In the genomic region with DNA sequence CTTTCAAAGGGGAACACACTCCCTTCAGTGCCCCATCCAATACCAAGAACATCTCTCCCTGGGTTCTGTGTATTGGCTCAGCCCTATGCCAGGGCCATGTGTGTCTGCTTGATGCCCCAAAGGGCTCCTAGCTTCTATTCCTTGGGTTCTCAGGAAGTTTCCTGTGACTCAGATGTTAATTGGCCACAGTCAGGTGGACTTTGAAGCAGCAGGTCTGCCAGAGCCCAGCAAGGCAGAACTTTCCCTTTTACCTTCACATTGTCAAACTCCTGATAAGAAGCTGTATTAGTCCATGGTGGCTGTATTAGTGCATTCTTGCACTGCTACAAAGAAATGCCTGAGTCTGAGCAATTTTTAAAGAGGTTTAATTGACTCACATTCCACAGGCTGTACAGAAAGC, we compare ENCODE assay signal across 19 cellular contexts.
DNase-seq lines count a peak whose midpoint lies in the region; ATAC-seq, FAIRE-seq and TF ChIP-seq lines count a peak whose summit lies in the region.
"Had no signal": no experiment of that assay in that cellular context is flagged by ENCODE, and none has a peak within 500 bp of the region (broad histone marks: within the 10 kb centered on the region; RNA-seq: fewer than 3 reads in every experiment).

No MANE protein-coding gene starts in this region.

- H3K27ac Mint-ChIP-seq in GM23338: no peak overlapping the region
- H3K27ac Mint-ChIP-seq in stimulated activated effector memory CD8-positive, alpha-beta T cell treated with anti-CD3 and anti-CD28 coated beads, Interleukin-12 subunit alpha, Interleukin-12 subunit beta, amount 100 ng/mL, for 72 hours: no peak overlapping the region
- H3K27ac Mint-ChIP-seq: B cell; CD8-positive, alpha-beta T cell had no signal

- H3K9me3 Mint-ChIP-seq in GM23338: peaks cover 98% of the 10 kb centered on the region
- H3K9me3 Mint-ChIP-seq in stimulated activated effector memory CD8-positive, alpha-beta T cell treated with anti-CD3 and anti-CD28 coated beads, Interleukin-12 subunit alpha, Interleukin-12 subunit beta, amount 100 ng/mL, for 72 hours: peaks cover 3% of the 10 kb centered on the region

- intact Hi-C loops in mucosa of descending colon (cut with DNase I, micrococcal nuclease): no loop called here

- H3K4me3 Mint-ChIP-seq in GM23338: no peak overlapping the region
- no peak overlapping the region for H3K4me3 Mint-ChIP-seq in stimulated activated effector memory CD8-positive, alpha-beta T cell treated with anti-CD3 and anti-CD28 coated beads, Interleukin-12 subunit alpha, Interleukin-12 subunit beta, amount 100 ng/mL, for 72 hours
- H3K4me3 Mint-ChIP-seq: B cell; CD4-positive, CD25-positive, alpha-beta regulatory T cell; CD8-positive, alpha-beta T cell had no signal

- no peaks in the 10 kb centered on the region for H3K4me1 ChIP-seq in hepatocyte (ENCODE audit: insufficient read depth)
- H3K4me1 ChIP-seq in mucosa of descending colon (ENCODE audit: low read depth): no peaks in the 10 kb centered on the region
- no peaks in the 10 kb centered on the region for H3K4me1 ChIP-seq in small intestine (ENCODE audit: control insufficient read depth in 2 of 2, insufficient read depth in 1 of 2, low read depth in 1 of 2, low read length in 1 of 2)
- no peaks in the 10 kb centered on the region for H3K4me1 ChIP-seq in GM23338 (ENCODE audit: insufficient read depth)
- H3K4me1 ChIP-seq: BLaER1, Caco-2 had no signal

- no peak overlapping the region for H3K4me2 ChIP-seq in hepatocyte
- no peak overlapping the region for H3K4me2 ChIP-seq in GM23338
- H3K4me2 ChIP-seq: BLaER1 had no signal

- DNase-seq in hepatocyte (ENCODE audit: low spot score) (peak; percentile 59), mucosa of descending colon (peak in 1 of 3 donors; percentile 11), small intestine (peak; percentile 4), GM23338 (ENCODE audit: low spot score) (no peak), ACHN (no peak)
- DNase-seq in stimulated activated effector memory CD8-positive, alpha-beta T cell treated with anti-CD3 and anti-CD28 coated beads, Interleukin-12 subunit alpha, Interleukin-12 subunit beta, amount 100 ng/mL, for 72 hours (ENCODE audit: low spot score in 2 of 2): no peak
- DNase-seq: Caco-2; CD4-positive, CD25-positive, alpha-beta regulatory T cell; CD8-positive, alpha-beta T cell; DMS153; DND-41; H7; HCEC 1CT had no signal

- in situ Hi-C loops in ACHN (cut with HindIII; ENCODE audit: low pct_ligation_motif_present, low pct_unique_long_range_greater_than_20kb, low sequenced_read_pairs): no loop called here

- TF ChIP-seq CTCF in hepatocyte (IDR thresholded peaks at IDR 0.05; ENCODE audit: poor library complexity) (no peak), mucosa of descending colon (IDR thresholded peaks at IDR 0.05) (no peak), GM23338 (conservative IDR thresholded peaks at IDR 0.05; ENCODE audit: low read depth in 2 of 2) (no peak)

- H3K79me2 ChIP-seq in hepatocyte: no peaks in the 10 kb centered on the region
- no peaks in the 10 kb centered on the region for H3K79me2 ChIP-seq in GM23338 (replicated peaks; ENCODE audit: insufficient read depth)

- no peaks in the 10 kb centered on the region for H3K27me3 ChIP-seq in hepatocyte
- H3K27me3 ChIP-seq in small intestine (ENCODE audit: control insufficient read depth in 2 of 2, insufficient read depth in 2 of 2, low read length in 2 of 2): no peaks in the 10 kb centered on the region
- no peaks in the 10 kb centered on the region for H3K27me3 ChIP-seq in GM23338 (ENCODE audit: insufficient read depth)
- H3K27me3 ChIP-seq: BLaER1 had no signal

- H4K20me1 ChIP-seq in hepatocyte (ENCODE audit: insufficient read depth, poor library complexity, severe bottlenecking) (no peaks in the 10 kb centered on the region), GM23338 (replicated peaks; ENCODE audit: insufficient read depth) (no peaks in the 10 kb centered on the region)
- H4K20me1 ChIP-seq: BLaER1 had no signal

- H2AFZ ChIP-seq in hepatocyte: no peak overlapping the region
- no peak overlapping the region for H2AFZ ChIP-seq in GM23338

- no peaks in the 10 kb centered on the region for H3F3A ChIP-seq in GM23338 (replicated peaks; ENCODE audit: low read depth)

- no peaks in the 10 kb centered on the region for H3K36me3 ChIP-seq in hepatocyte (replicated peaks; ENCODE audit: insufficient read depth, low read depth)
- no peaks in the 10 kb centered on the region for H3K36me3 ChIP-seq in mucosa of descending colon (ENCODE audit: low read depth)
- H3K36me3 ChIP-seq in small intestine (ENCODE audit: control insufficient read depth in 2 of 2, insufficient read depth in 2 of 2, low read length in 2 of 2): no peaks in the 10 kb centered on the region
- H3K36me3 ChIP-seq in GM23338 (ENCODE audit: insufficient read depth): peaks cover 3% of the 10 kb centered on the region; the same call in 1 of the 2 replicates
- H3K36me3 ChIP-seq: BLaER1 had no signal

- H3K36me3 Mint-ChIP-seq in GM23338 (ENCODE audit: low read depth): peaks cover 33% of the 10 kb centered on the region
- H3K36me3 Mint-ChIP-seq in stimulated activated effector memory CD8-positive, alpha-beta T cell treated with anti-CD3 and anti-CD28 coated beads, Interleukin-12 subunit alpha, Interleukin-12 subunit beta, amount 100 ng/mL, for 72 hours: no peaks in the 10 kb centered on the region
- H3K36me3 Mint-ChIP-seq: CD4-positive, CD25-positive, alpha-beta regulatory T cell; CD8-positive, alpha-beta T cell had no signal

- ATAC-seq in mucosa of descending colon (peak; percentile 60), GM23338 (no peak)
- ATAC-seq in stimulated activated effector memory CD8-positive, alpha-beta T cell treated with anti-CD3 and anti-CD28 coated beads, Interleukin-12 subunit alpha, Interleukin-12 subunit beta, amount 100 ng/mL, for 72 hours: no peak
- ATAC-seq: CD8-positive, alpha-beta T cell had no signal

- H3K27ac ChIP-seq in hepatocyte (no peak overlapping the region), small intestine (ENCODE audit: low read depth in 1 of 2, low read length in 1 of 2) (no peak overlapping the region), GM23338 (ENCODE audit: low read depth) (no peak overlapping the region)
- H3K27ac ChIP-seq: BLaER1, C4-2B had no signal

- H3K9me3 ChIP-seq in hepatocyte (ENCODE audit: low read depth) (no peaks in the 10 kb centered on the region), mucosa of descending colon (no peaks in the 10 kb centered on the region), small intestine (ENCODE audit: control insufficient read depth, low read depth) (no peaks in the 10 kb centered on the region)

- H3K4me3 ChIP-seq in hepatocyte (no peak overlapping the region), mucosa of descending colon (no peak overlapping the region), small intestine (ENCODE audit: low read depth in 1 of 2, low read length in 2 of 2) (no peak overlapping the region), GM23338 (no peak overlapping the region)
- H3K4me3 ChIP-seq: BLaER1 had no signal

- peaks cover 5% of the 10 kb centered on the region for H3K27me3 Mint-ChIP-seq in GM23338 (ENCODE audit: insufficient read depth, low read depth, poor library complexity)
- H3K27me3 Mint-ChIP-seq: CD4-positive, CD25-positive, alpha-beta regulatory T cell had no signal

- FAIRE-seq in small intestine (lab: Jason Lieb, UNC): no peak
- FAIRE-seq: G401.6, GM12892, H1 had no signal

- H3K4me1 Mint-ChIP-seq in GM23338: no peaks in the 10 kb centered on the region
- no peaks in the 10 kb centered on the region for H3K4me1 Mint-ChIP-seq in stimulated activated effector memory CD8-positive, alpha-beta T cell treated with anti-CD3 and anti-CD28 coated beads, Interleukin-12 subunit alpha, Interleukin-12 subunit beta, amount 100 ng/mL, for 72 hours
- H3K4me1 Mint-ChIP-seq: B cell; CD4-positive, CD25-positive, alpha-beta regulatory T cell had no signal

- no peaks in the 10 kb centered on the region for H3K9me2 ChIP-seq in hepatocyte (replicated peaks; ENCODE audit: insufficient read depth)
- H3K9me2 ChIP-seq in GM23338 (ENCODE audit: insufficient read depth): no peaks in the 10 kb centered on the region

TF ChIP-seq in GM23338, 12 proteins besides CTCF, POLR2A, EP300 and RAD21 (continues in another document):
- no peak for TF ChIP-seq STAT1 (IDR thresholded peaks at IDR 0.05; ENCODE audit: unreplicated experiment)
- TF ChIP-seq, protein P1, sequence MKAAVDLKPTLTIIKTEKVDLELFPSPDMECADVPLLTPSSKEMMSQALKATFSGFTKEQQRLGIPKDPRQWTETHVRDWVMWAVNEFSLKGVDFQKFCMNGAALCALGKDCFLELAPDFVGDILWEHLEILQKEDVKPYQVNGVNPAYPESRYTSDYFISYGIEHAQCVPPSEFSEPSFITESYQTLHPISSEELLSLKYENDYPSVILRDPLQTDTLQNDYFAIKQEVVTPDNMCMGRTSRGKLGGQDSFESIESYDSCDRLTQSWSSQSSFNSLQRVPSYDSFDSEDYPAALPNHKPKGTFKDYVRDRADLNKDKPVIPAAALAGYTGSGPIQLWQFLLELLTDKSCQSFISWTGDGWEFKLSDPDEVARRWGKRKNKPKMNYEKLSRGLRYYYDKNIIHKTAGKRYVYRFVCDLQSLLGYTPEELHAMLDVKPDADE (IDR thresholded peaks at IDR 0.05): no peak
- TF ChIP-seq ZNF114 (CRISPR knock-in tag; IDR thresholded peaks at IDR 0.05): no peak
- no peak for TF ChIP-seq NANOG (IDR thresholded peaks at IDR 0.05; ENCODE audit: borderline replicate concordance)
- TF ChIP-seq CREB1 (CRISPR knock-in tag; IDR thresholded peaks at IDR 0.05; ENCODE audit: low read depth): no peak
- TF ChIP-seq POLR2AphosphoS5 (IDR thresholded peaks at IDR 0.05; ENCODE audit: low read depth): no peak
- TF ChIP-seq ZNF331 (CRISPR knock-in tag; IDR thresholded peaks at IDR 0.05; ENCODE audit: low read depth): no peak

Comparison
In these comparisons a context has a peak if more than half of its experiments do, and no peak if none do; other contexts are left out.
1. DNase-seq: peak in hepatocyte (single experiment) and small intestine (single experiment); none in GM23338 (single experiment), ACHN (single experiment) and stimulated activated effector memory CD8-positive, alpha-beta T cell treated with anti-CD3 and anti-CD28 coated beads, Interleukin-12 subunit alpha, Interleukin-12 subunit beta, amount 100 ng/mL, for 72 hours (0 of 2).